ENCODE assay signal across 27 cellular contexts in the genomic region with DNA sequence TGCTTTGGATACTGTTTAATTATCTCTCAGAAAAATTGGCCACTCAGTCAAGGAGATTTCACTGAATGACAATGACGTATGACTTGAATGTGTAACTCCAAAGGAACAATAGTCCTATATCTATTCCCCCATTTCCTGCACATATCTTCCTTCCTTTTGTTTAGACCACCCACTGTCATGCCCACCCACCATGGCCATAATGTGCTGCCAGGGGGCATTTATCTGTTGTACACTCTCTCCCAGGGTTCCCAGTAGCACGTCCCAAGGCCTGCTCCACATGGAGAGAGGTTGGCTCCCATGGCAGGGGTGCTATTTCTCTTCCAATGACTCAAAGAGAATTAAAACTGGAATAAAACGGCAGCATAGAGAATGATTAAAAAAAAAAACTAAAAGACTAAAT.
"Had no signal": no experiment of that assay in that cellular context is flagged by ENCODE, and none has a peak within 500 bp of the region (broad histone marks: within the 10 kb centered on the region; RNA-seq: fewer than 3 reads in every experiment).

No MANE protein-coding gene starts in this region.

- H3K4me3 Mint-ChIP-seq: mesothelial cell of epicardium; naive B cell; natural killer cell; stimulated activated naive B cell treated with anti-CD40 and anti-IgM and Interleukin-4, amounts not matched to agents 10 μg/mL and 1 μg/mL and 100 μg/mL, for 72 hours; stimulated activated naive CD8-positive, alpha-beta T cell treated with anti-CD3 and anti-CD28 coated beads, Interleukin-15, Interleukin-2, amounts not matched to agents 100 ng/mL and 50 ng/mL, for 24 hours had no signal

- H3K9me3 ChIP-seq: left ventricle myocardium inferior, ovary, prostate gland, suprapubic skin, thoracic aorta, tibial artery, upper lobe of right lung had no signal

- H3K4me1 ChIP-seq: left ventricle myocardium inferior, prostate gland, suprapubic skin, tibial artery had no signal

- H3K36me3 Mint-ChIP-seq: mesothelial cell of epicardium; naive B cell; natural killer cell; stimulated activated naive B cell treated with anti-CD40 and anti-IgM and Interleukin-4, amounts not matched to agents 10 μg/mL and 1 μg/mL and 100 μg/mL, for 72 hours had no signal

- H3K4me2 ChIP-seq: smooth muscle cell had no signal

- H3K27ac Mint-ChIP-seq: mesothelial cell of epicardium; natural killer cell; stimulated activated naive B cell treated with anti-CD40 and anti-IgM and Interleukin-4, amounts not matched to agents 10 μg/mL and 1 μg/mL and 100 μg/mL, for 72 hours; stimulated activated naive CD8-positive, alpha-beta T cell treated with anti-CD3 and anti-CD28 coated beads, Interleukin-15, Interleukin-2, amounts not matched to agents 100 ng/mL and 50 ng/mL, for 24 hours had no signal

- H3K9me3 Mint-ChIP-seq: naive B cell; natural killer cell; stimulated activated naive B cell treated with anti-CD40 and anti-IgM and Interleukin-4, amounts not matched to agents 10 μg/mL and 1 μg/mL and 100 μg/mL, for 72 hours; stimulated activated naive CD8-positive, alpha-beta T cell treated with anti-CD3 and anti-CD28 coated beads, Interleukin-15, Interleukin-2, amounts not matched to agents 100 ng/mL and 50 ng/mL, for 24 hours had no signal

- H3K36me3 ChIP-seq: left ventricle myocardium inferior, ovary, prostate gland, suprapubic skin, thoracic aorta, tibial artery, upper lobe of right lung had no signal

- H3K27me3 ChIP-seq: ovary, suprapubic skin, tibial artery, upper lobe of right lung had no signal

- ATAC-seq: left cardiac atrium; natural killer cell; right cardiac atrium; stimulated activated naive B cell treated with anti-CD40 and anti-IgM and Interleukin-4, amounts not matched to agents 10 μg/mL and 1 μg/mL and 100 μg/mL, for 72 hours; upper lobe of right lung had no signal

- DNase-seq: head of caudate nucleus; hippocampal formation; left cardiac atrium; left ventricle myocardium inferior; mesendoderm; naive B cell; natural killer cell; nephron progenitor cell; ovary; posterior cingulate gyrus; retina; right cardiac atrium; stimulated activated CD4-positive, alpha-beta T cell treated with anti-CD3 and anti-CD28 coated beads, Interleukin-2, amount 100 ng/mL, for 24 hours; stimulated activated CD4-positive, alpha-beta T cell treated with anti-CD3 and anti-CD28 coated beads, Interleukin-4, amount 100 ng/mL, for 1 hour; stimulated activated naive B cell treated with anti-CD40 and anti-IgM and Interleukin-4, amounts not matched to agents 10 μg/mL and 1 μg/mL and 100 μg/mL, for 72 hours; tibial artery; trophoblast cell; upper lobe of right lung had no signal

- H3K4me1 Mint-ChIP-seq: naive B cell; stimulated activated naive B cell treated with anti-CD40 and anti-IgM and Interleukin-4, amounts not matched to agents 10 μg/mL and 1 μg/mL and 100 μg/mL, for 72 hours had no signal

- H3K27ac ChIP-seq: left ventricle myocardium inferior, ovary, prostate gland, suprapubic skin, thoracic aorta, tibial artery, upper lobe of right lung had no signal

- H3K4me3 ChIP-seq: left ventricle myocardium inferior, lung, ovary, prostate gland, smooth muscle cell, suprapubic skin, thoracic aorta, tibial artery, upper lobe of right lung had no signal

- FAIRE-seq: keratinocyte, urothelium cell line had no signal
